In the genomic region with DNA sequence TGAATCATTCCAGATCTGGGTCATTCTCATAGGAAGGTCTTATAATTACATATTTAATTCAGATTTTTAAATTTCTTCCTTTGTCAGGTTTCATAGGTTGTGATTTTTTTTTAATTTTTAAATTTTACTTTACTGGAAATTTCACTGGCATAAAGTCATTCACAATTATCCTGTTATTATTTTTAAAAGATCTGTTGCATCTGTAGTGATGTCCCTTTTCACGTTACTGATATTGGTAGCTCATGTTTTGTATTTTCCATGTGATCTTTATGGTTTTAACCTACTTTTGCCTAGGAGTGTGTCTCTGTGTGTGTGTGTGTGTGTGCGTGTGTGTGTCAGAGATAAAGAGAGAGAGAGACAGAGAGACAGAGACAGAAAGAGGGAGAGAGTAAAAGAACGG, we compare ENCODE assay signal across 26 cellular contexts.
DNase-seq lines count a peak whose midpoint lies in the region; ATAC-seq, FAIRE-seq and TF ChIP-seq lines count a peak whose summit lies in the region.
"Had no signal": no experiment of that assay in that cellular context is flagged by ENCODE, and none has a peak within 500 bp of the region (broad histone marks: within the 10 kb centered on the region; RNA-seq: fewer than 3 reads in every experiment).

No MANE protein-coding gene starts in this region.

- TF ChIP-seq POLR2A in esophagus squamous epithelium (IDR thresholded peaks at IDR 0.05), result no peak

- no peak overlapping the region for H3K4me3 ChIP-seq in Karpas-422 (ENCODE audit: low read length)
- no peak overlapping the region for H3K4me3 ChIP-seq in esophagus squamous epithelium
- H3K4me3 ChIP-seq: A549, GM23338, SK-N-MC had no signal

- H3K27ac ChIP-seq in Karpas-422 (ENCODE audit: low read length), result no peak overlapping the region
- H3K27ac ChIP-seq in esophagus squamous epithelium, result no peak overlapping the region
- H3K27ac ChIP-seq: A549, SK-N-MC had no signal

- no peaks in the 10 kb centered on the region for H4K20me1 ChIP-seq in Karpas-422 (ENCODE audit: insufficient read depth, low read depth, low read length)

- H3K4me1 ChIP-seq in Karpas-422 (ENCODE audit: low read length) (peaks cover 3% of the 10 kb centered on the region; the same call in 1 of the 2 replicates), esophagus squamous epithelium (peaks cover 0 to 10% (median 0%) of the 10 kb centered on the region in 3 donors)

- DNase-seq in Karpas-422 (no peak), amniotic epithelial cell (ENCODE audit: low read depth) (peak; percentile 39), fibroblast of peridontal ligament (ENCODE audit: extremely low read depth) (peak; percentile 35), esophagus squamous epithelium (lab: John Stamatoyannopoulos, UW) (no peak), NCI-H1048 (lab: John Stamatoyannopoulos, UW) (no peak), SHP77 (lab: John Stamatoyannopoulos, UW) (no peak)
- DNase-seq: C1 segment of cervical spinal cord; CD4-positive, alpha-beta memory T cell; COR-L47; DMS79 treated with DMSO at 0.1 percent for 48 hours; H9; HFFc6; NCI-H1092 treated with DMSO at 0.1 percent for 48 hours; NCI-H146; NCI-H1930; NCI-H446 treated with DMSO at 0.1 percent for 48 hours; NCI-H526; NCI-H82; NK-92 treated with Interleukin-12 subunit alpha and Interleukin-12 subunit beta, amount 100 ng/mL, for 24 hours; SIG-M5 had no signal

- intact Hi-C loops in esophagus squamous epithelium (cut with DNase I), result no loop called here

- peak; percentile 52 for FAIRE-seq in G401.6 (lab: Jason Lieb, UNC)
- FAIRE-seq: A549, GM19239 had no signal

- H3K4me2 ChIP-seq in Karpas-422 (ENCODE audit: low read depth, low read length, poor library complexity, severe bottlenecking), result no peak overlapping the region
- H3K4me2 ChIP-seq: A549, GM23338 had no signal

- 54 to 65% methylated on average over 3 of the region's 3 CpGs for WGBS in esophagus squamous epithelium, 2 donors

- H3K9me3 ChIP-seq in Karpas-422 (ENCODE audit: low read length), result no peaks in the 10 kb centered on the region
- H3K9me3 ChIP-seq in esophagus squamous epithelium, result peaks cover 0 to 5% (median 0%) of the 10 kb centered on the region in 3 donors
- H3K9me3 ChIP-seq: A549 had no signal

- H3K9ac ChIP-seq in Karpas-422 (ENCODE audit: low read length), result no peak overlapping the region

- H3K36me3 ChIP-seq in Karpas-422 (ENCODE audit: insufficient read depth, low read length) (no peaks in the 10 kb centered on the region), esophagus squamous epithelium (no peaks in the 10 kb centered on the region)

- ATAC-seq in GM19467 (IDR thresholded peaks at IDR 0.05; ENCODE audit: unreplicated experiment), result no peak
- ATAC-seq: A549, GM23338 had no signal

- no peaks in the 10 kb centered on the region for H3K9me2 ChIP-seq in Karpas-422 (replicated peaks; ENCODE audit: insufficient read depth, low read length)

- TF ChIP-seq CTCF in esophagus squamous epithelium (IDR thresholded peaks at IDR 0.05), result no peak

- H3K79me2 ChIP-seq in Karpas-422 (ENCODE audit: low read length), result no peaks in the 10 kb centered on the region

- H3K27me3 ChIP-seq in Karpas-422 (ENCODE audit: low read length), result no peaks in the 10 kb centered on the region
- H3K27me3 ChIP-seq in esophagus squamous epithelium, result no peaks in the 10 kb centered on the region

- H2AFZ ChIP-seq in Karpas-422 (ENCODE audit: low read length), result 0 out of 2 replicates have a peak overlapping the region, but pooled peaks have one; percentile 42
- H2AFZ ChIP-seq: GM23338 had no signal

Comparison
In these comparisons a context has a peak if more than half of its experiments do, and no peak if none do; other contexts are left out.
1. DNase-seq: peak in amniotic epithelial cell (single experiment) and fibroblast of peridontal ligament (single experiment); none in Karpas-422 (single experiment), esophagus squamous epithelium (single experiment), NCI-H1048 (single experiment) and SHP77 (0 of 2).